ENCODE assay signal across 11 cellular contexts in the genomic region with DNA sequence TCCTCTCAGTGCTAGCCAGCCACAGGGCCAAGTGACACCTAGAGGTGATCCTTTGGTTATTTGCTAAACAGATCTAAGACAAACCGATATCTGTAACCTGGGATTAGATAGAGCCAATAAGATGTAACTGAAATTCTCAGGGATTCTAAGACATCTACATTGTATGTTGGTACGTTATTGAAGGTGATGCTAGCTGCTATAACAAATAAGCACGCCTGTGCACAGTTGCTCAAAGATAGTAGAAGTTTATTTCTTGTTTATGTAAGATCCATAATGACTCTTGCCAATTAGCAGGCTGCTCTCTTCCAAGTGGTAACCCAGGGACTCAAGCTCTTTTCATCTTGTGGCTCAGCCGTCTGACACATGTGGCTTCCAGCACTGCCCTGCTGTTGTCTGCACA.
"Had no signal": no experiment of that assay in that cellular context is flagged by ENCODE, and none has a peak within 500 bp of the region (broad histone marks: within the 10 kb centered on the region; RNA-seq: fewer than 3 reads in every experiment).

No MANE protein-coding gene starts in this region.

- H2AFZ ChIP-seq: GM23248, GM23338 had no signal

- H3K9me3 ChIP-seq: HAP-1 had no signal

- ATAC-seq: GM23338, HCT116 had no signal

- H3K4me3 ChIP-seq: GM23248, GM23338, HAP-1 had no signal

- H3K9ac ChIP-seq: GM23248 had no signal

- FAIRE-seq: H1, H54 had no signal

- DNase-seq: GM23248, GOT3, H7, H9, HCEC 1CT, HFFc6 had no signal

- H3K4me3 Mint-ChIP-seq: GM23338, H9, HFFc6 had no signal

- H3K27ac ChIP-seq: GM23248 had no signal

- H3K4me2 ChIP-seq: GM23338 had no signal

- H3K4me1 Mint-ChIP-seq: GM23338, H9 had no signal

- H3K36me3 ChIP-seq: HAP-1 had no signal

- H3K27ac Mint-ChIP-seq: GM23338, H9, HFFc6 had no signal

- H3K4me1 ChIP-seq: HAP-1 had no signal
